In genomic region chr2:216318470-216318869, GRCh38 we compare ENCODE assay signal across 1 cellular context.
TF ChIP-seq lines count a peak whose summit lies in the region.

No MANE protein-coding gene starts in this region.

TF ChIP-seq in A549, 52 proteins besides CTCF, POLR2A, EP300 and RAD21 (continued from another document):
- TF ChIP-seq RFX5 (IDR thresholded peaks at IDR 0.05) (no peak), JUNB (IDR thresholded peaks at IDR 0.05) (no peak), MYC (IDR thresholded peaks at IDR 0.05; ENCODE audit: borderline replicate concordance, low read length) (no peak), E2F6 (IDR thresholded peaks at IDR 0.05; ENCODE audit: borderline replicate concordance, low read depth) (no peak), HOXB13 (CRISPR knock-in tag; IDR thresholded peaks at IDR 0.05; ENCODE audit: low read depth) (no peak), ELK1 (IDR thresholded peaks at IDR 0.05; ENCODE audit: low read depth, low read length) (no peak), ZFP36 (IDR thresholded peaks at IDR 0.05; ENCODE audit: borderline replicate concordance, partially characterized antibody) (no peak)
